1 cellular context compared by ENCODE assay signal in the genomic region with DNA sequence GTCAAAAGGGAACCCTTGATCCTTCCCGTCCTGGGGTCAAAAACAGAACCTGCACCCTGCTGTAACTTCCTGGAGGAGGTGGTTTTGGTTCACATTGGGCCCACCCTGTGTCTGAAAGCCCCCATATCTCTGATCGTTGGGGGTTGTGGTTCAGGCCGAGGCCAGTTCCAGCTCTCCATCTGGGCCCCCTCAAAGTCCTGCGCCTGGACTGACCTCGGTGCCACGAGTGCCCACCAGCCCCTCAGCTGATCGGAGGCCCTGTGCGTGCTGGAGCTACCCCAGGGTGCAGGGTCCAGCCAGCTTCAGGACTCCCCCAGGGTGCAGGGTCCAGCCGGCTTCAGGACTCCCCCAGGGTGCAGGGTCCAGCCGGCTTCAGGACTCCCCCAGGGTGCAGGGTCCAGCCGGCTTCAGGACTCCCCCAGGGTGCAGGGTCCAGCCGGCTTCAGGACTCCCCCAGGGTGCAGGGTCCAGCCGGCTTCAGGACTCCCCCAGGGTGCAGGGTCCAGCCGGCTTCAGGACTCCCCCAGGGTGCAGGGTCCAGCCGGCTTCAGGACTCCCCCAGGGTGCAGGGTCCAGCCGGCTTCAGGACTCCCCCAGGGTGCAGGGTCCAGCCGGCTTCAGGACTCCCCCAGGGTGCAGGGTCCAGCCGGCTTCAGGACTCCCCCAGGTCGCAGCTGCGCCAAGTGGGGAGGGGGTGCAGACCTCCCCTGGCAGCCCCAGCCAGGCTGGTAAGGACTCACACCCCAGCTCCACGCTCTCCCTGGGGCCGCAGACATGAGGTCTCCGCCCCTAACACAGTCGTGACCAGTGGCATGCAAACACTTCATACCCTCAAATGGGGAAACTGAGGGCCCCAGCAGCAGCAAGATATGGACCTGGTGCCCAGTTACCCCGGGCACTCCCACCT.
A peak's percentile ranks its signal among the peaks of the same experiment; 100 is the strongest.
TF ChIP-seq lines count a peak whose summit lies in the region.
"Not testable (repeated sequence)": the region's sequence is repeated elsewhere in the genome, so short reads cannot be mapped to it uniquely, and the experiment has no call there.

No MANE protein-coding gene starts in this region.

TF ChIP-seq in HepG2, 621 proteins besides CTCF, POLR2A, EP300 and RAD21 (continued from another document and continues in another):
- TF ChIP-seq TFE3 (CRISPR knock-in tag; IDR thresholded peaks at IDR 0.05) = peak; percentile 35; the same call in 1 of the 2 replicates
- peak; percentile 28; the same call in 1 of the 2 replicates for TF ChIP-seq TARDBP (CRISPR knock-in tag; IDR thresholded peaks at IDR 0.05)
- TF ChIP-seq PAXIP1 (CRISPR knock-in tag; conservative IDR thresholded peaks at IDR 0.05) = peak; percentile 96
- TF ChIP-seq ZMYM4 (CRISPR knock-in tag; IDR thresholded peaks at IDR 0.05) = peak; percentile 62; the same call in 1 of the 2 replicates
- TF ChIP-seq GATAD1 (CRISPR knock-in tag; IDR thresholded peaks at IDR 0.05) = peak; percentile 51; the same call in 1 of the 2 replicates
- TF ChIP-seq HNF4G (IDR thresholded peaks at IDR 0.05; ENCODE audit: borderline replicate concordance, low read depth, low read length) = peak; percentile 90
- TF ChIP-seq HNF4G (CRISPR knock-in tag; IDR thresholded peaks at IDR 0.05; ENCODE audit: borderline replicate concordance, low read depth) = peak; percentile 98
- TF ChIP-seq MYC (CRISPR knock-in tag; IDR thresholded peaks at IDR 0.05; ENCODE audit: borderline replicate concordance) = peak; percentile 69
- 0 out of 2 replicates have a peak, but pooled peaks have one; percentile 70 for TF ChIP-seq ZSCAN30 (CRISPR knock-in tag; IDR thresholded peaks at IDR 0.05)
- TF ChIP-seq TCF12, ATF7, SOX6 (IDR thresholded peaks at IDR 0.05): not testable (repeated sequence)
- peak; percentile 57; the same call in 1 of the 2 replicates for TF ChIP-seq TCF12 (CRISPR knock-in tag; IDR thresholded peaks at IDR 0.05)
- peak; percentile 84 for TF ChIP-seq ZBTB10 (CRISPR knock-in tag; IDR thresholded peaks at IDR 0.05; ENCODE audit: borderline replicate concordance)
- TF ChIP-seq ZGPAT (CRISPR knock-in tag; IDR thresholded peaks at IDR 0.05) = peak; percentile 93
- TF ChIP-seq ZNF451 (CRISPR knock-in tag; IDR thresholded peaks at IDR 0.05) = peak; percentile 73; the same call in 1 of the 2 replicates
- TF ChIP-seq, protein P1, sequence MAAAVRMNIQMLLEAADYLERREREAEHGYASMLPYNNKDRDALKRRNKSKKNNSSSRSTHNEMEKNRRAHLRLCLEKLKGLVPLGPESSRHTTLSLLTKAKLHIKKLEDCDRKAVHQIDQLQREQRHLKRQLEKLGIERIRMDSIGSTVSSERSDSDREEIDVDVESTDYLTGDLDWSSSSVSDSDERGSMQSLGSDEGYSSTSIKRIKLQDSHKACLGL (CRISPR knock-in tag; IDR thresholded peaks at IDR 0.05) = peak; percentile 56; the same call in 1 of the 2 replicates
- peak; percentile 98 for TF ChIP-seq NCOR1 (IDR thresholded peaks at IDR 0.05; ENCODE audit: borderline replicate concordance, low read length)
- TF ChIP-seq BORCS8-MEF2B (CRISPR knock-in tag; IDR thresholded peaks at IDR 0.05) = 0 out of 2 replicates have a peak, but pooled peaks have one; percentile 3
- TF ChIP-seq SALL1 (CRISPR knock-in tag; IDR thresholded peaks at IDR 0.05) = peak; percentile 87
- peak; percentile 32; the same call in 1 of the 2 replicates for TF ChIP-seq ERF (CRISPR knock-in tag; IDR thresholded peaks at IDR 0.05)
- TF ChIP-seq ATF7 (CRISPR knock-in tag; IDR thresholded peaks at IDR 0.05) = peak; percentile 61; the same call in 1 of the 2 replicates
- peak; percentile 51; the same call in 1 of the 3 replicates for TF ChIP-seq MXI1 (IDR thresholded peaks at IDR 0.05; ENCODE audit: borderline replicate concordance, low read depth, low read length)
- 0 out of 2 replicates have a peak, but pooled peaks have one; percentile 48 for TF ChIP-seq TGIF2 (CRISPR knock-in tag; IDR thresholded peaks at IDR 0.05)
- TF ChIP-seq ZMYM2 (CRISPR knock-in tag; IDR thresholded peaks at IDR 0.05) = peak; percentile 96
- TF ChIP-seq, protein P2, sequence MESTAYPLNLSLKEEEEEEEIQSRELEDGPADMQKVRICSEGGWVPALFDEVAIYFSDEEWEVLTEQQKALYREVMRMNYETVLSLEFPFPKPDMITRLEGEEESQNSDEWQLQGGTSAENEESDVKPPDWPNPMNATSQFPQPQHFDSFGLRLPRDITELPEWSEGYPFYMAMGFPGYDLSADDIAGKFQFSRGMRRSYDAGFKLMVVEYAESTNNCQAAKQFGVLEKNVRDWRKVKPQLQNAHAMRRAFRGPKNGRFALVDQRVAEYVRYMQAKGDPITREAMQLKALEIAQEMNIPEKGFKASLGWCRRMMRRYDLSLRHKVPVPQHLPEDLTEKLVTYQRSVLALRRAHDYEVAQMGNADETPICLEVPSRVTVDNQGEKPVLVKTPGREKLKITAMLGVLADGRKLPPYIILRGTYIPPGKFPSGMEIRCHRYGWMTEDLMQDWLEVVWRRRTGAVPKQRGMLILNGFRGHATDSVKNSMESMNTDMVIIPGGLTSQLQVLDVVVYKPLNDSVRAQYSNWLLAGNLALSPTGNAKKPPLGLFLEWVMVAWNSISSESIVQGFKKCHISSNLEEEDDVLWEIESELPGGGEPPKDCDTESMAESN (CRISPR knock-in tag; conservative IDR thresholded peaks at IDR 0.05) = peak; percentile 51; the same call in 1 of the 2 replicates
- peak; percentile 96 for TF ChIP-seq HNF4A (CRISPR knock-in tag; IDR thresholded peaks at IDR 0.05)
- TF ChIP-seq MEF2D (CRISPR knock-in tag; IDR thresholded peaks at IDR 0.05) = peak; percentile 57
- TF ChIP-seq SOX6 (CRISPR knock-in tag; IDR thresholded peaks at IDR 0.05) = peak; percentile 74
- peak; percentile 10; the same call in 1 of the 2 replicates for TF ChIP-seq ZBTB33 (CRISPR knock-in tag; IDR thresholded peaks at IDR 0.05)
- TF ChIP-seq ZSCAN31 (CRISPR knock-in tag; IDR thresholded peaks at IDR 0.05; ENCODE audit: low read depth) = 0 out of 2 replicates have a peak, but pooled peaks have one; percentile 22
- TF ChIP-seq ZSCAN25 (CRISPR knock-in tag; IDR thresholded peaks at IDR 0.05) = peak; percentile 54; the same call in 1 of the 2 replicates
- TF ChIP-seq, protein P3, sequence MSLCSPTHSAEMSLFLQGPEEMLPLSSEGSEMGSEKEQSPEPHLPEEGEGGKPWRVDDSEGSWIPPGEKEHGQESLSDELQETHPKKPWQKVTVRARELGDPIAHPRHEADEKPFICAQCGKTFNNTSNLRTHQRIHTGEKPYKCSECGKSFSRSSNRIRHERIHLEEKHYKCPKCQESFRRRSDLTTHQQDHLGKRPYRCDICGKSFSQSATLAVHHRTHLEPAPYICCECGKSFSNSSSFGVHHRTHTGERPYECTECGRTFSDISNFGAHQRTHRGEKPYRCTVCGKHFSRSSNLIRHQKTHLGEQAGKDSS (CRISPR knock-in tag; IDR thresholded peaks at IDR 0.05; ENCODE audit: borderline replicate concordance, low read depth) = peak; percentile 27; the same call in 1 of the 2 replicates
- TF ChIP-seq SAP130 (CRISPR knock-in tag; IDR thresholded peaks at IDR 0.05; ENCODE audit: low read depth) = peak; percentile 96
- TF ChIP-seq NR2F1 (CRISPR knock-in tag; IDR thresholded peaks at IDR 0.05) = peak in 1 of 2 experiments; percentile 71; a peak in 3 of 4 replicates
- TF ChIP-seq HDAC2 (CRISPR knock-in tag; IDR thresholded peaks at IDR 0.05) = peak; percentile 86
- TF ChIP-seq WIZ (CRISPR knock-in tag; IDR thresholded peaks at IDR 0.05) = 0 out of 2 replicates have a peak, but pooled peaks have one; percentile 2
